In genomic region chr1:76147917-76148316, GRCh38 we compare ENCODE assay signal across 29 cellular contexts.
"Had no signal": no experiment of that assay in that cellular context is flagged by ENCODE, and none has a peak within 500 bp of the region (broad histone marks: within the 10 kb centered on the region; RNA-seq: fewer than 3 reads in every experiment).

No MANE protein-coding gene starts in this region.

- ATAC-seq: activated CD4-positive, CD25-positive, alpha-beta regulatory T cell treated with anti-CD3 and anti-CD28 coated beads, Interleukin-2, amount 50 U/mL, for 24 hours; left cardiac atrium; left ventricle myocardium superior; naive thymus-derived CD4-positive, alpha-beta T cell had no signal

- H3K9me3 Mint-ChIP-seq: activated CD4-positive, alpha-beta memory T cell treated with anti-CD3 and anti-CD28 coated beads for 36 hours; activated T-helper 1 cell treated with anti-CD3 and anti-CD28 coated beads, Interleukin-12 subunit alpha, Interleukin-12 subunit beta, Interleukin-2, Interleukin-4 antibody, amounts not matched to agents 30 ng/mL and 10 ng/mL and 1 ng/mL, durations not matched to agents 14 hours and 24 hours and 36 hours; dendritic cell treated with granulocyte-macrophage colony-stimulating factor and Interleukin-4, amounts not matched to agents 40 ng/mL and 50 ng/mL, for 4 days; neural progenitor cell; stimulated activated naive B cell treated with anti-CD40 and anti-IgM and Interleukin-4, amounts not matched to agents 10 μg/mL and 1 μg/mL and 100 μg/mL, for 72 hours; T-helper 1 cell treated with Interleukin-12 subunit alpha and Interleukin-12 subunit beta and Interleukin-4 antibody, amounts not matched to agents 30 μg/mL and 1 μg/mL, for 36 hours had no signal

- DNase-seq: activated CD4-positive, alpha-beta memory T cell treated with anti-CD3 and anti-CD28 coated beads for 36 hours; activated CD4-positive, alpha-beta T cell treated with anti-CD3 and anti-CD28 coated beads for 48 hours; activated CD8-positive, alpha-beta memory T cell treated with anti-CD3 and anti-CD28 coated beads, Interleukin-2, amount 50 U/mL, for 4 hours; activated gamma-delta T cell treated with Interleukin-2 at 50 U/mL for 16 hours; activated naive CD4-positive, alpha-beta T cell treated with anti-CD3 and anti-CD28 coated beads, Interleukin-2, amount 50 U/mL, for 16 hours; activated T-cell treated with anti-CD3 and anti-CD28 coated beads, Interleukin-2, amount 50 U/mL, for 1 hour; amniotic stem cell; central memory CD4-positive, alpha-beta T cell; effector CD4-positive, alpha-beta T cell; esophagus squamous epithelium; islet precursor cell; left cardiac atrium; left ventricle myocardium superior; naive thymus-derived CD4-positive, alpha-beta T cell; posterior cingulate gyrus; sigmoid colon; small intestine; stimulated activated CD4-positive, alpha-beta T cell treated with anti-CD3 and anti-CD28 coated beads, Interleukin-1b, Interleukin-23, amount 100 ng/mL, for 48 hours; stimulated activated naive B cell treated with anti-CD40 and anti-IgM and Interleukin-4, amounts not matched to agents 10 μg/mL and 1 μg/mL and 100 μg/mL, for 72 hours; stomach; SW 1271; T-helper 9 cell; testis; transverse colon had no signal

- H3K27me3 Mint-ChIP-seq: dendritic cell treated with granulocyte-macrophage colony-stimulating factor and Interleukin-4, amounts not matched to agents 40 ng/mL and 50 ng/mL, for 4 days; stimulated activated naive B cell treated with anti-CD40 and anti-IgM and Interleukin-4, amounts not matched to agents 10 μg/mL and 1 μg/mL and 100 μg/mL, for 72 hours had no signal

- H3K4me3 Mint-ChIP-seq: activated CD4-positive, alpha-beta memory T cell treated with anti-CD3 and anti-CD28 coated beads for 36 hours; activated T-helper 1 cell treated with anti-CD3 and anti-CD28 coated beads, Interleukin-12 subunit alpha, Interleukin-12 subunit beta, Interleukin-2, Interleukin-4 antibody, amounts not matched to agents 30 ng/mL and 10 ng/mL and 1 ng/mL, durations not matched to agents 14 hours and 24 hours and 36 hours; dendritic cell treated with granulocyte-macrophage colony-stimulating factor and Interleukin-4, amounts not matched to agents 40 ng/mL and 50 ng/mL, for 4 days; naive thymus-derived CD4-positive, alpha-beta T cell; neural progenitor cell; stimulated activated naive B cell treated with anti-CD40 and anti-IgM and Interleukin-4, amounts not matched to agents 10 μg/mL and 1 μg/mL and 100 μg/mL, for 72 hours; T-helper 1 cell treated with Interleukin-12 subunit alpha and Interleukin-12 subunit beta and Interleukin-4 antibody, amounts not matched to agents 30 μg/mL and 1 μg/mL, for 36 hours had no signal

- H3K36me3 Mint-ChIP-seq: activated CD4-positive, alpha-beta memory T cell treated with anti-CD3 and anti-CD28 coated beads for 36 hours had no signal

- H3K27ac Mint-ChIP-seq: activated CD4-positive, alpha-beta memory T cell treated with anti-CD3 and anti-CD28 coated beads for 36 hours; activated T-helper 1 cell treated with anti-CD3 and anti-CD28 coated beads, Interleukin-12 subunit alpha, Interleukin-12 subunit beta, Interleukin-2, Interleukin-4 antibody, amounts not matched to agents 30 ng/mL and 10 ng/mL and 1 ng/mL, durations not matched to agents 14 hours and 24 hours and 36 hours; dendritic cell treated with granulocyte-macrophage colony-stimulating factor and Interleukin-4, amounts not matched to agents 40 ng/mL and 50 ng/mL, for 4 days; naive thymus-derived CD4-positive, alpha-beta T cell; neural progenitor cell; stimulated activated naive B cell treated with anti-CD40 and anti-IgM and Interleukin-4, amounts not matched to agents 10 μg/mL and 1 μg/mL and 100 μg/mL, for 72 hours; T-helper 1 cell treated with Interleukin-12 subunit alpha and Interleukin-12 subunit beta and Interleukin-4 antibody, amounts not matched to agents 30 μg/mL and 1 μg/mL, for 36 hours had no signal
